1 cellular context compared by ENCODE assay signal in genomic region chr20:62711703-62712101, GRCh38.
A peak's percentile ranks its signal among the peaks of the same experiment; 100 is the strongest.
TF ChIP-seq lines count a peak whose summit lies in the region.

No MANE protein-coding gene starts in this region.

TF ChIP-seq in K562, 482 proteins besides CTCF, POLR2A, EP300 and RAD21 (continued from another document and continues in another):
- TF ChIP-seq USF1 (CRISPR knock-in tag; IDR thresholded peaks at IDR 0.05) (no peak; the same call in 1 of the 2 replicates), RNF2 (IDR thresholded peaks at IDR 0.05) (no peak), E2F3 (CRISPR knock-in tag; IDR thresholded peaks at IDR 0.05) (no peak), SUPT5H (IDR thresholded peaks at IDR 0.05) (0 out of 2 replicates have a peak, but pooled peaks have one; percentile 31), TARDBP (IDR thresholded peaks at IDR 0.05) (no peak), TCF7 (IDR thresholded peaks at IDR 0.05; ENCODE audit: borderline replicate concordance) (no peak), IRF1 (CRISPR knock-in tag; IDR thresholded peaks at IDR 0.05; ENCODE audit: borderline replicate concordance) (no peak), ZC3H11A (IDR thresholded peaks at IDR 0.05; ENCODE audit: low read depth, low read length) (no peak), ZNF133 (CRISPR knock-in tag; IDR thresholded peaks at IDR 0.05) (no peak), PURB (CRISPR knock-in tag; IDR thresholded peaks at IDR 0.05; ENCODE audit: low read depth) (no peak), PCBP2 (IDR thresholded peaks at IDR 0.05; ENCODE audit: low read depth, low read length, poor library complexity, severe bottlenecking) (no peak), TAL1 (IDR thresholded peaks at IDR 0.05) (no peak), CC2D1A (IDR thresholded peaks at IDR 0.05) (no peak), TCF3 (CRISPR knock-in tag; IDR thresholded peaks at IDR 0.05) (no peak), ARNT (IDR thresholded peaks at IDR 0.05) (no peak), MEIS2 (IDR thresholded peaks at IDR 0.05; ENCODE audit: partially characterized antibody) (no peak), ZNF318 (IDR thresholded peaks at IDR 0.05; ENCODE audit: borderline replicate concordance in 1 of 2, low read depth in 1 of 2) (no peak), ZNF354B (CRISPR knock-in tag; IDR thresholded peaks at IDR 0.05) (no peak), HNRNPK (IDR thresholded peaks at IDR 0.05; ENCODE audit: low read depth, low read length, poor library complexity, severe bottlenecking) (no peak), SNAPC5 (CRISPR knock-in tag; IDR thresholded peaks at IDR 0.05) (no peak), AFF1 (IDR thresholded peaks at IDR 0.05; ENCODE audit: low read depth in 1 of 2, partially characterized antibody in 2 of 2) (no peak), FOXJ2 (tag; IDR thresholded peaks at IDR 0.05) (no peak), HBP1 (CRISPR knock-in tag; IDR thresholded peaks at IDR 0.05) (no peak), KLF1 (tag; IDR thresholded peaks at IDR 0.05) (no peak), ZNF436 (CRISPR knock-in tag; IDR thresholded peaks at IDR 0.05) (no peak), ETV5 (CRISPR knock-in tag; IDR thresholded peaks at IDR 0.05; ENCODE audit: low read depth) (peak; percentile 48; the same call in 1 of the 2 replicates), HDGF (IDR thresholded peaks at IDR 0.05) (no peak), TFAP4 (CRISPR knock-in tag; IDR thresholded peaks at IDR 0.05; ENCODE audit: borderline replicate concordance) (peak; percentile 74), ZNF551 (CRISPR knock-in tag; IDR thresholded peaks at IDR 0.05) (no peak), ARID3A (IDR thresholded peaks at IDR 0.05; ENCODE audit: borderline replicate concordance, low read depth, low read length) (no peak), ID3 (CRISPR knock-in tag; IDR thresholded peaks at IDR 0.05) (no peak), ID3 (tag; IDR thresholded peaks at IDR 0.05) (no peak; the same call in 1 of the 2 replicates), ZBTB43 (CRISPR knock-in tag; IDR thresholded peaks at IDR 0.05) (no peak), DMBX1 (CRISPR knock-in tag; IDR thresholded peaks at IDR 0.05; ENCODE audit: borderline replicate concordance) (peak; percentile 45), KAT7 (CRISPR knock-in tag; IDR thresholded peaks at IDR 0.05; ENCODE audit: borderline replicate concordance) (no peak), XRCC3 (IDR thresholded peaks at IDR 0.05) (no peak), RBM14 (IDR thresholded peaks at IDR 0.05; ENCODE audit: borderline replicate concordance, insufficient read depth, low read depth, low read length) (no peak), SRSF3 (IDR thresholded peaks at IDR 0.05; ENCODE audit: insufficient read depth, low read length) (no peak), ETS1 (conservative IDR thresholded peaks at IDR 0.05; ENCODE audit: control insufficient read depth, low read depth, low read length) (no peak)
